Comparison of ENCODE assay signal across 14 cellular contexts in genomic region chr19:50719119-50719435, GRCh38. TPM values are rescaled to one million over a fixed set of nuclear protein-coding genes. Genes with fewer than 3 reads are reported as not detected.
A peak's percentile ranks its signal among the peaks of the same experiment; 100 is the strongest.
DNase-seq lines count a peak whose midpoint lies in the region; ATAC-seq and TF ChIP-seq lines count a peak whose summit lies in the region.
"Had no signal": no experiment of that assay in that cellular context is flagged by ENCODE, and none has a peak within 500 bp of the region (broad histone marks: within the 10 kb centered on the region; RNA-seq: fewer than 3 reads in every experiment).

No MANE protein-coding gene starts in this region.

- TF ChIP-seq CTCF in PC-3 (conservative IDR thresholded peaks at IDR 0.05; ENCODE audit: low read depth, low read length) (no peak), foreskin fibroblast (IDR thresholded peaks at IDR 0.05; ENCODE audit: low read depth, low read length) (no peak)

- CTCF ChIA-PET in PC-3 (lab: Charles Lee), result no interaction called here

- H3K4me3 ChIP-seq in PC-3 (ENCODE audit: low read length) (peak overlapping the region; percentile 50; the same call in 1 of the 2 replicates), foreskin fibroblast (ENCODE audit: low read depth in 1 of 2, low read length in 2 of 2) (peak overlapping the region; percentile 50 to 54), skin epidermis (peak overlapping the region; percentile 9 to 41 (median 30))
- H3K4me3 ChIP-seq: mucosa of descending colon had no signal

- BruUV-seq in PC-3 (replicated peaks; lab: Mats Ljungman, UMichigan), result no TSS peak

- no peaks in the 10 kb centered on the region for H3K9me2 ChIP-seq in PC-3 (replicated peaks; ENCODE audit: low read length)

- no peaks in the 10 kb centered on the region for H3K79me2 ChIP-seq in PC-3 (ENCODE audit: low read length)

- in situ Hi-C loops in KBM-7 (cut with MboI; ENCODE audit: low pct_unique_long_range_greater_than_20kb, low sequenced_read_pairs), result no loop called here

- H3K36me3 ChIP-seq in ES-I3 (ENCODE audit: insufficient read depth, low read length) (no peaks in the 10 kb centered on the region), PC-3 (ENCODE audit: low read depth, low read length) (no peaks in the 10 kb centered on the region)

- peaks cover 18% of the 10 kb centered on the region; the same call in 1 of the 2 replicates for H3K4me1 ChIP-seq in ES-I3 (ENCODE audit: insufficient read depth, low read length)
- peaks cover 2% of the 10 kb centered on the region; the same call in 1 of the 2 replicates for H3K4me1 ChIP-seq in PC-3 (ENCODE audit: insufficient read depth, low read length)

- no peaks in the 10 kb centered on the region for H4K20me1 ChIP-seq in PC-3 (ENCODE audit: low read length)

- peak overlapping the region; percentile 73 for H3K4me2 ChIP-seq in PC-3 (ENCODE audit: low read length)

- H2AFZ ChIP-seq in PC-3 (ENCODE audit: low read length), result no peak overlapping the region

- ATAC-seq in PC-3, result no peak
- no peak for ATAC-seq in HG03565 (IDR thresholded peaks at IDR 0.05; ENCODE audit: unreplicated experiment)
- ATAC-seq: mucosa of descending colon had no signal

- DNase-seq in PC-3 (no peak), foreskin fibroblast (no peak), KBM-7 (no peak)
- DNase-seq in stimulated activated CD4-positive, alpha-beta T cell treated with anti-CD3 and anti-CD28 coated beads, Interleukin-12 subunit alpha, Interleukin-12 subunit beta, amount 100 ng/mL, for 4 hours, result no peak
- DNase-seq in stimulated activated CD4-positive, alpha-beta T cell treated with anti-CD3 and anti-CD28 coated beads, Interleukin-1b, Interleukin-23, amount 100 ng/mL, for 48 hours, result no peak
- DNase-seq: activated naive CD8-positive, alpha-beta T cell treated with anti-CD3 and anti-CD28 coated beads for 36 hours; Calu3; effector CD4-positive, alpha-beta T cell; Karpas-422; mucosa of descending colon had no signal

- peaks cover 41% of the 10 kb centered on the region for H3K27me3 ChIP-seq in PC-3 (ENCODE audit: low read length)

- intact Hi-C loops in PC-3 (cut with micrococcal nuclease), result no loop called here

- no peak overlapping the region for H3K27ac ChIP-seq in PC-3 (ENCODE audit: low read length)
- peak overlapping the region in 3 of 21 experiments; percentile 52 to 65 (median 62) for H3K27ac ChIP-seq in skin epidermis

- peak overlapping the region; percentile 38; the same call in 1 of the 2 replicates for H3K9ac ChIP-seq in ES-I3 (ENCODE audit: low read depth, low read length)
- H3K9ac ChIP-seq in PC-3 (ENCODE audit: low read length), result no peak overlapping the region

- POLR2A ChIA-PET in PC-3 (lab: Charles Lee; ENCODE audit: unreplicated experiment), result no interaction called here

- H3K9me3 ChIP-seq in ES-I3 (ENCODE audit: control insufficient read depth, insufficient read depth, low read length) (no peaks in the 10 kb centered on the region), PC-3 (ENCODE audit: low read length) (no peaks in the 10 kb centered on the region)
- H3K9me3 ChIP-seq: mucosa of descending colon had no signal

- no peaks in the 10 kb centered on the region for H3F3A ChIP-seq in PC-3 (ENCODE audit: low read length, unreplicated experiment)

RNA-seq across cellular contexts. Expression of gene SHANK1, which starts 0.5 kb away (rescaled TPM):
- total RNA-seq in PC-3 (2014; rRNA removed), result 0.12 and 0.47 TPM in 2 replicates
- total RNA-seq: Calu3 had no signal

RNA-seq across cellular contexts. Expression of gene CLEC11A, which starts 4.1 kb away (rescaled TPM):
- total RNA-seq in PC-3 (2014; rRNA removed), result 2.3 and 2.4 TPM in 2 replicates

RNA-seq across cellular contexts. Expression of gene GPR32, which starts 51.2 kb away (rescaled TPM):
- not detected in 2 replicates for total RNA-seq in PC-3 (2014; rRNA removed)
- total RNA-seq: activated naive CD8-positive, alpha-beta T cell treated with anti-CD3 and anti-CD28 coated beads for 36 hours; Calu3; mucosa of descending colon; skeletal muscle tissue had no signal
